37 cellular contexts compared by ENCODE assay signal in the genomic region with DNA sequence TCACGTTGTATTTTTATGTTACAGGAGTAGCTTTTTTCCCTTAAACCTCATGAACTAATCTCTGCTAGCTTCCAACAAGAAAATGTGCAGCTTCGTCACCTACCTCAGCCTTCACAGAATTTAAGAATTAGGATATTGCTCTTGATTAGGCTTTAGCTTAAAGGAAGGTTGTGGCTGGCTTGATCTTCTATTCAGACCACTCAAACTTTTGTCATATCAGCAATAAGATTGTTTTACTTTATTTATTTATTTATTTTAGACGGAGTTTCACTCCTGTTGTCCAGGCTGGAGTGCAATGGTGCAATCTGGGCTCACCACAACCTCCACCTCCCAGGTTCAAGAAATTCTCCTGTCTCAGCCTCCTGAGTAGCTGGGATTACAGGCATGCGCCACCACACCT.
"Had no signal": no experiment of that assay in that cellular context is flagged by ENCODE, and none has a peak within 500 bp of the region (broad histone marks: within the 10 kb centered on the region; RNA-seq: fewer than 3 reads in every experiment).

No MANE protein-coding gene starts in this region.

- H3K36me3 ChIP-seq: ascending aorta, cardiac muscle cell had no signal

- FAIRE-seq: bronchial epithelial cell, TTC549 had no signal

- H3K4me3 ChIP-seq: ascending aorta, cardiac muscle cell had no signal

- ATAC-seq: activated CD8-positive, alpha-beta memory T cell treated with anti-CD3 and anti-CD28 coated beads, Interleukin-2, amount 10 ng/mL, durations not matched to agents 7 days and 5 days; activated CD8-positive, alpha-beta T cell treated with anti-CD3 and anti-CD28 coated beads for 36 hours; activated naive CD8-positive, alpha-beta T cell treated with anti-CD3 and anti-CD28 coated beads, Interleukin-2, amount 50 U/mL, for 24 hours had no signal

- H3K27ac ChIP-seq: ascending aorta, cardiac muscle cell, VCaP had no signal

- H3K27ac Mint-ChIP-seq: activated B cell treated with CpG ODN at 0.5 μM for 24 hours; activated CD4-positive, alpha-beta memory T cell treated with anti-CD3 and anti-CD28 coated beads for 36 hours; activated CD4-positive, alpha-beta T cell treated with anti-CD3 and anti-CD28 coated beads, Interleukin-2, amount 10 ng/mL, durations not matched to agents 24 days and 14 days; activated CD8-positive, alpha-beta memory T cell treated with anti-CD3 and anti-CD28 coated beads, Interleukin-2, amount 10 ng/mL, durations not matched to agents 7 days and 5 days; activated CD8-positive, alpha-beta T cell treated with anti-CD3 and anti-CD28 coated beads for 36 hours; activated naive CD4-positive, alpha-beta T cell treated with anti-CD3 and anti-CD28 coated beads, Interleukin-2, amount 10 ng/mL, durations not matched to agents 7 days and 5 days; activated naive CD4-positive, alpha-beta T cell treated with anti-CD3 and anti-CD28 coated beads, Interleukin-2, amount 50 U/mL, for 24 hours; activated naive CD8-positive, alpha-beta T cell; activated naive CD8-positive, alpha-beta T cell treated with anti-CD3 and anti-CD28 coated beads, Interleukin-2, amount 10 ng/mL, durations not matched to agents 7 days and 5 days; activated naive CD8-positive, alpha-beta T cell treated with anti-CD3 and anti-CD28 coated beads, Interleukin-2, amount 50 U/mL, for 24 hours; activated T-cell treated with anti-CD3 and anti-CD28 coated beads, Interleukin-2, amount 50 U/mL, for 24 hours; activated T-helper 2 cell treated with anti-CD3 and anti-CD28 coated beads, Interferon-gamma antibody, Interleukin-2, Interleukin-4, amounts not matched to agents 10 μg/mL and 5 μg/mL and 100 μg/mL, durations not matched to agents 14 hours and 24 hours and 36 hours; brain; T-helper 1 cell treated with Interleukin-12 subunit alpha and Interleukin-12 subunit beta and Interleukin-4 antibody, amounts not matched to agents 30 μg/mL and 1 μg/mL, for 36 hours; T-helper 2 cell treated with Interferon-gamma antibody and Interleukin-4, amounts not matched to agents 5 μg/mL and 100 μg/mL, for 36 hours had no signal

- H3K27me3 ChIP-seq: ascending aorta, cardiac muscle cell had no signal

- H3K27me3 Mint-ChIP-seq: activated B cell treated with CpG ODN at 0.5 μM for 24 hours; activated CD4-positive, alpha-beta memory T cell treated with anti-CD3 and anti-CD28 coated beads for 36 hours; activated CD4-positive, alpha-beta T cell treated with anti-CD3 and anti-CD28 coated beads, Interleukin-2, amount 10 ng/mL, durations not matched to agents 24 days and 14 days; activated CD8-positive, alpha-beta memory T cell treated with anti-CD3 and anti-CD28 coated beads, Interleukin-2, amount 10 ng/mL, durations not matched to agents 7 days and 5 days; activated CD8-positive, alpha-beta T cell treated with anti-CD3 and anti-CD28 coated beads for 36 hours; activated naive CD4-positive, alpha-beta T cell treated with anti-CD3 and anti-CD28 coated beads, Interleukin-2, amount 10 ng/mL, durations not matched to agents 7 days and 5 days; activated naive CD4-positive, alpha-beta T cell treated with anti-CD3 and anti-CD28 coated beads, Interleukin-2, amount 50 U/mL, for 24 hours; activated naive CD8-positive, alpha-beta T cell; activated naive CD8-positive, alpha-beta T cell treated with anti-CD3 and anti-CD28 coated beads, Interleukin-2, amount 10 ng/mL, durations not matched to agents 7 days and 5 days; activated naive CD8-positive, alpha-beta T cell treated with anti-CD3 and anti-CD28 coated beads, Interleukin-2, amount 50 U/mL, for 24 hours; activated T-cell treated with anti-CD3 and anti-CD28 coated beads, Interleukin-2, amount 50 U/mL, for 24 hours; brain; central memory CD8-positive, alpha-beta T cell had no signal

- H3K36me3 Mint-ChIP-seq: activated naive CD4-positive, alpha-beta T cell treated with anti-CD3 and anti-CD28 coated beads, Interleukin-2, amount 10 ng/mL, durations not matched to agents 7 days and 5 days had no signal

- H3K4me3 Mint-ChIP-seq: activated B cell treated with CpG ODN at 0.5 μM for 24 hours; activated CD4-positive, alpha-beta memory T cell treated with anti-CD3 and anti-CD28 coated beads for 36 hours; activated CD4-positive, alpha-beta T cell treated with anti-CD3 and anti-CD28 coated beads, Interleukin-2, amount 10 ng/mL, durations not matched to agents 24 days and 14 days; activated CD8-positive, alpha-beta memory T cell treated with anti-CD3 and anti-CD28 coated beads, Interleukin-2, amount 10 ng/mL, durations not matched to agents 7 days and 5 days; activated CD8-positive, alpha-beta T cell treated with anti-CD3 and anti-CD28 coated beads for 36 hours; activated naive CD4-positive, alpha-beta T cell treated with anti-CD3 and anti-CD28 coated beads, Interleukin-2, amount 10 ng/mL, durations not matched to agents 7 days and 5 days; activated naive CD4-positive, alpha-beta T cell treated with anti-CD3 and anti-CD28 coated beads, Interleukin-2, amount 50 U/mL, for 24 hours; activated naive CD8-positive, alpha-beta T cell; activated naive CD8-positive, alpha-beta T cell treated with anti-CD3 and anti-CD28 coated beads, Interleukin-2, amount 10 ng/mL, durations not matched to agents 7 days and 5 days; activated naive CD8-positive, alpha-beta T cell treated with anti-CD3 and anti-CD28 coated beads, Interleukin-2, amount 50 U/mL, for 24 hours; activated T-cell treated with anti-CD3 and anti-CD28 coated beads, Interleukin-2, amount 50 U/mL, for 24 hours; brain; central memory CD8-positive, alpha-beta T cell; T-helper 1 cell treated with Interleukin-12 subunit alpha and Interleukin-12 subunit beta and Interleukin-4 antibody, amounts not matched to agents 30 μg/mL and 1 μg/mL, for 36 hours; T-helper 2 cell treated with Interferon-gamma antibody and Interleukin-4, amounts not matched to agents 5 μg/mL and 100 μg/mL, for 36 hours had no signal

- DNase-seq: activated B cell treated with CpG ODN at 0.5 μM for 24 hours; activated CD4-positive, alpha-beta memory T cell treated with anti-CD3 and anti-CD28 coated beads for 36 hours; activated CD4-positive, alpha-beta T cell treated with anti-CD3 and anti-CD28 coated beads for 4 hours; activated CD4-positive, alpha-beta T cell treated with anti-CD3 and anti-CD28 coated beads, Interleukin-2, amount 10 ng/mL, durations not matched to agents 24 days and 14 days; activated CD4-positive, alpha-beta T cell treated with anti-CD3 and anti-CD28 coated beads, Interleukin-2, amount 50 U/mL, for 1 hour; activated CD4-positive, alpha-beta T cell treated with anti-CD3 and anti-CD28 coated beads, Interleukin-2, amount 50 U/mL, for 4 hours; activated CD4-positive, CD25-positive, alpha-beta regulatory T cell treated with anti-CD3 and anti-CD28 coated beads, Interleukin-2, amount 50 U/mL, for 72 hours; activated CD8-positive, alpha-beta memory T cell treated with anti-CD3 and anti-CD28 coated beads, Interleukin-2, amount 10 ng/mL, durations not matched to agents 7 days and 5 days; activated CD8-positive, alpha-beta memory T cell treated with anti-CD3 and anti-CD28 coated beads, Interleukin-2, amount 50 U/mL, for 48 hours; activated CD8-positive, alpha-beta T cell treated with anti-CD3 and anti-CD28 coated beads for 36 hours; activated effector memory CD4-positive, alpha-beta T cell treated with Interleukin-2 at 50 U/mL for 16 hours; activated gamma-delta T cell; activated naive CD4-positive, alpha-beta T cell treated with anti-CD3 and anti-CD28 coated beads, Interleukin-2, amount 10 ng/mL, durations not matched to agents 7 days and 5 days; activated naive CD4-positive, alpha-beta T cell treated with Interleukin-2 at 50 U/mL for 16 hours; activated naive CD8-positive, alpha-beta T cell treated with anti-CD3 and anti-CD28 coated beads, Interleukin-2, amount 10 ng/mL, durations not matched to agents 7 days and 5 days; activated naive CD8-positive, alpha-beta T cell treated with anti-CD3 and anti-CD28 coated beads, Interleukin-2, amount 50 U/mL, for 24 hours; activated T-cell treated with anti-CD3 and anti-CD28 coated beads, Interleukin-2, amount 50 U/mL, for 24 hours; activated T-cell treated with anti-CD3 and anti-CD28 coated beads, Interleukin-2, amount 50 U/mL, for 48 hours; amygdala; anterior cingulate cortex; caudate nucleus; cerebellar nuclear complex; T-helper 1 cell; T-helper 2 cell; T-helper 9 cell had no signal

- H3K9me3 Mint-ChIP-seq: activated B cell treated with CpG ODN at 0.5 μM for 24 hours; activated naive CD4-positive, alpha-beta T cell treated with anti-CD3 and anti-CD28 coated beads, Interleukin-2, amount 10 ng/mL, durations not matched to agents 7 days and 5 days; activated naive CD4-positive, alpha-beta T cell treated with anti-CD3 and anti-CD28 coated beads, Interleukin-2, amount 50 U/mL, for 24 hours; central memory CD8-positive, alpha-beta T cell had no signal

- H3K4me1 ChIP-seq: ascending aorta had no signal

- H3K4me1 Mint-ChIP-seq: activated CD4-positive, alpha-beta T cell treated with anti-CD3 and anti-CD28 coated beads, Interleukin-2, amount 10 ng/mL, durations not matched to agents 24 days and 14 days; activated naive CD4-positive, alpha-beta T cell treated with anti-CD3 and anti-CD28 coated beads, Interleukin-2, amount 10 ng/mL, durations not matched to agents 7 days and 5 days; activated naive CD8-positive, alpha-beta T cell treated with anti-CD3 and anti-CD28 coated beads, Interleukin-2, amount 10 ng/mL, durations not matched to agents 7 days and 5 days; activated naive CD8-positive, alpha-beta T cell treated with anti-CD3 and anti-CD28 coated beads, Interleukin-2, amount 50 U/mL, for 24 hours; brain had no signal
